Comparison of ENCODE assay signal across 36 cellular contexts in the genomic region with DNA sequence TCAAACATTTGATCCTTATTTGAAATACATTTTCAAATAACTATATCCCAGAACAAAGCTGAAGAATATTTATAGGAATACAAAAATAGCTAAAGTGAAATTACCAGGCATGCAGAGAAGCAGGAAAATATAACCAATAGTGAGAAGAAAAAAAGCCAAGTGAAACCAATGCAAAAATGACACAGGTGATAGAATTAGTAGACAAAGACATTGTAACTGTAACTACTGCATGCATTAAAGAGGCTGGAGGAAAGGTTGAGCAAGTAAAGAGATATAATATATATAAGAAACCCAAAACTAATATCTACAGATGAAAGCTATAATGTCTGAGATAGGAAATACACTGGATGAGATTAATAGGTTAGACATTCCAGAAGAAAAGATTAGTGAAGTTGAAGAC.
"Had no signal": no experiment of that assay in that cellular context is flagged by ENCODE, and none has a peak within 500 bp of the region (broad histone marks: within the 10 kb centered on the region; RNA-seq: fewer than 3 reads in every experiment).

No MANE protein-coding gene starts in this region.

- H3K4me1 ChIP-seq: adrenal gland, ascending aorta, body of pancreas, breast epithelium had no signal

- H3K27me3 ChIP-seq: adrenal gland, ascending aorta, body of pancreas, brain microvascular endothelial cell, breast epithelium, cardiac muscle cell had no signal

- H3K4me3 ChIP-seq: adrenal gland, ascending aorta, body of pancreas, breast epithelium, cardiac muscle cell had no signal

- H3K4me3 Mint-ChIP-seq: activated naive CD4-positive, alpha-beta T cell treated with anti-CD3 and anti-CD28 coated beads for 36 hours; activated naive CD4-positive, alpha-beta T cell treated with anti-CD3 and anti-CD28 coated beads, Interleukin-2, amount 10 ng/mL, durations not matched to agents 7 days and 5 days; activated naive CD4-positive, alpha-beta T cell treated with anti-CD3 and anti-CD28 coated beads, Interleukin-2, amount 50 U/mL, for 24 hours; activated naive CD8-positive, alpha-beta T cell; activated naive CD8-positive, alpha-beta T cell treated with anti-CD3 and anti-CD28 coated beads for 36 hours; activated naive CD8-positive, alpha-beta T cell treated with anti-CD3 and anti-CD28 coated beads, Interleukin-2, amount 10 ng/mL, durations not matched to agents 7 days and 5 days; activated naive CD8-positive, alpha-beta T cell treated with anti-CD3 and anti-CD28 coated beads, Interleukin-2, amount 50 U/mL, for 24 hours; activated T-cell treated with anti-CD3 and anti-CD28 coated beads, Interleukin-2, amount 50 U/mL, for 4 hours; activated T-helper 1 cell treated with anti-CD3 and anti-CD28 coated beads, Interleukin-12 subunit alpha, Interleukin-12 subunit beta, Interleukin-2, Interleukin-4 antibody, amounts not matched to agents 30 ng/mL and 10 ng/mL and 1 ng/mL, durations not matched to agents 14 hours and 24 hours and 36 hours; activated T-helper 17 cell treated with anti-CD3 and anti-CD28 coated beads, Interleukin-2, amount 50 U/mL, for 72 hours; brain; central memory CD8-positive, alpha-beta T cell had no signal

- H3K4me1 Mint-ChIP-seq: activated naive CD4-positive, alpha-beta T cell treated with anti-CD3 and anti-CD28 coated beads, Interleukin-2, amount 10 ng/mL, durations not matched to agents 7 days and 5 days; activated naive CD4-positive, alpha-beta T cell treated with anti-CD3 and anti-CD28 coated beads, Interleukin-2, amount 50 U/mL, for 24 hours; activated naive CD8-positive, alpha-beta T cell treated with anti-CD3 and anti-CD28 coated beads for 36 hours; activated naive CD8-positive, alpha-beta T cell treated with anti-CD3 and anti-CD28 coated beads, Interleukin-2, amount 10 ng/mL, durations not matched to agents 7 days and 5 days; activated naive CD8-positive, alpha-beta T cell treated with anti-CD3 and anti-CD28 coated beads, Interleukin-2, amount 50 U/mL, for 24 hours; activated T-helper 17 cell treated with anti-CD3 and anti-CD28 coated beads, Interleukin-2, amount 50 U/mL, for 72 hours; brain; central memory CD8-positive, alpha-beta T cell had no signal

- DNase-seq: activated effector memory CD4-positive, alpha-beta T cell treated with anti-CD3 and anti-CD28 coated beads, Interleukin-2, amount 50 U/mL, for 16 hours; activated effector memory CD4-positive, alpha-beta T cell treated with Interleukin-2 at 50 U/mL for 16 hours; activated gamma-delta T cell; activated gamma-delta T cell treated with Interleukin-2 at 50 U/mL for 16 hours; activated naive CD4-positive, alpha-beta T cell; activated naive CD4-positive, alpha-beta T cell treated with anti-CD3 and anti-CD28 coated beads for 36 hours; activated naive CD4-positive, alpha-beta T cell treated with anti-CD3 and anti-CD28 coated beads, Interleukin-2, amount 10 ng/mL, durations not matched to agents 7 days and 5 days; activated naive CD4-positive, alpha-beta T cell treated with anti-CD3 and anti-CD28 coated beads, Interleukin-2, amount 50 U/mL, for 16 hours; activated naive CD4-positive, alpha-beta T cell treated with Interleukin-2 at 50 U/mL for 16 hours; activated naive CD8-positive, alpha-beta T cell treated with anti-CD3 and anti-CD28 coated beads for 36 hours; activated naive CD8-positive, alpha-beta T cell treated with anti-CD3 and anti-CD28 coated beads, Interleukin-2, amount 10 ng/mL, durations not matched to agents 7 days and 5 days; activated naive CD8-positive, alpha-beta T cell treated with anti-CD3 and anti-CD28 coated beads, Interleukin-2, amount 50 U/mL, for 24 hours; activated T-cell treated with anti-CD3 and anti-CD28 coated beads, Interleukin-2, amount 50 U/mL, for 1 hour; activated T-cell treated with anti-CD3 and anti-CD28 coated beads, Interleukin-2, amount 50 U/mL, for 4 hours; activated T-cell treated with anti-CD3 and anti-CD28 coated beads, Interleukin-2, amount 50 U/mL, for 48 hours; adrenal gland; amniotic stem cell; amygdala; anterior cingulate cortex; aorta; body of pancreas; brain microvascular endothelial cell; caudate nucleus; central memory CD4-positive, alpha-beta T cell; cerebellar nuclear complex had no signal

- ATAC-seq: activated naive CD4-positive, alpha-beta T cell treated with anti-CD3 and anti-CD28 coated beads, Interleukin-2, amount 50 U/mL, for 72 hours; activated naive CD8-positive, alpha-beta T cell treated with anti-CD3 and anti-CD28 coated beads, Interleukin-2, amount 50 U/mL, for 24 hours; activated T-cell treated with anti-CD3 and anti-CD28 coated beads, Interleukin-2, amount 50 U/mL, for 4 hours; activated T-helper 17 cell treated with anti-CD3 and anti-CD28 coated beads, Interleukin-2, amount 50 U/mL, for 72 hours; body of pancreas had no signal

- H3K9me3 Mint-ChIP-seq: activated naive CD4-positive, alpha-beta T cell treated with anti-CD3 and anti-CD28 coated beads for 36 hours; activated naive CD4-positive, alpha-beta T cell treated with anti-CD3 and anti-CD28 coated beads, Interleukin-2, amount 50 U/mL, for 24 hours; activated naive CD4-positive, alpha-beta T cell treated with anti-CD3 and anti-CD28 coated beads, Interleukin-2, amount 50 U/mL, for 72 hours; activated naive CD8-positive, alpha-beta T cell treated with anti-CD3 and anti-CD28 coated beads for 36 hours; activated naive CD8-positive, alpha-beta T cell treated with anti-CD3 and anti-CD28 coated beads, Interleukin-2, amount 50 U/mL, for 24 hours; activated T-cell treated with anti-CD3 and anti-CD28 coated beads, Interleukin-2, amount 50 U/mL, for 4 hours; activated T-helper 17 cell treated with anti-CD3 and anti-CD28 coated beads, Interleukin-2, amount 50 U/mL, for 72 hours; central memory CD8-positive, alpha-beta T cell had no signal

- H3K27ac Mint-ChIP-seq: activated naive CD4-positive, alpha-beta T cell treated with anti-CD3 and anti-CD28 coated beads for 36 hours; activated naive CD4-positive, alpha-beta T cell treated with anti-CD3 and anti-CD28 coated beads, Interleukin-2, amount 10 ng/mL, durations not matched to agents 7 days and 5 days; activated naive CD4-positive, alpha-beta T cell treated with anti-CD3 and anti-CD28 coated beads, Interleukin-2, amount 50 U/mL, for 72 hours; activated naive CD8-positive, alpha-beta T cell; activated naive CD8-positive, alpha-beta T cell treated with anti-CD3 and anti-CD28 coated beads for 36 hours; activated naive CD8-positive, alpha-beta T cell treated with anti-CD3 and anti-CD28 coated beads, Interleukin-2, amount 10 ng/mL, durations not matched to agents 7 days and 5 days; activated naive CD8-positive, alpha-beta T cell treated with anti-CD3 and anti-CD28 coated beads, Interleukin-2, amount 50 U/mL, for 24 hours; activated T-helper 1 cell treated with anti-CD3 and anti-CD28 coated beads, Interleukin-12 subunit alpha, Interleukin-12 subunit beta, Interleukin-2, Interleukin-4 antibody, amounts not matched to agents 30 ng/mL and 10 ng/mL and 1 ng/mL, durations not matched to agents 14 hours and 24 hours and 36 hours; activated T-helper 17 cell treated with anti-CD3 and anti-CD28 coated beads, Interleukin-2, amount 50 U/mL, for 72 hours; activated T-helper 2 cell treated with anti-CD3 and anti-CD28 coated beads, Interferon-gamma antibody, Interleukin-2, Interleukin-4, amounts not matched to agents 10 μg/mL and 5 μg/mL and 100 μg/mL, durations not matched to agents 14 hours and 24 hours and 36 hours had no signal

- H3K36me3 ChIP-seq: breast epithelium had no signal

- H3K9me3 ChIP-seq: adrenal gland, ascending aorta, body of pancreas, breast epithelium had no signal

- H3K27ac ChIP-seq: adrenal gland, ascending aorta, body of pancreas, brain microvascular endothelial cell, breast epithelium, cardiac muscle cell had no signal

- H3K27me3 Mint-ChIP-seq: activated naive CD4-positive, alpha-beta T cell treated with anti-CD3 and anti-CD28 coated beads, Interleukin-2, amount 10 ng/mL, durations not matched to agents 7 days and 5 days; activated naive CD4-positive, alpha-beta T cell treated with anti-CD3 and anti-CD28 coated beads, Interleukin-2, amount 50 U/mL, for 24 hours; activated naive CD8-positive, alpha-beta T cell; activated naive CD8-positive, alpha-beta T cell treated with anti-CD3 and anti-CD28 coated beads for 36 hours; activated naive CD8-positive, alpha-beta T cell treated with anti-CD3 and anti-CD28 coated beads, Interleukin-2, amount 10 ng/mL, durations not matched to agents 7 days and 5 days; activated naive CD8-positive, alpha-beta T cell treated with anti-CD3 and anti-CD28 coated beads, Interleukin-2, amount 50 U/mL, for 24 hours; activated T-helper 17 cell treated with anti-CD3 and anti-CD28 coated beads, Interleukin-2, amount 50 U/mL, for 72 hours; brain; central memory CD8-positive, alpha-beta T cell had no signal
